Comparison of ENCODE assay signal across 8 cellular contexts in the genomic region with DNA sequence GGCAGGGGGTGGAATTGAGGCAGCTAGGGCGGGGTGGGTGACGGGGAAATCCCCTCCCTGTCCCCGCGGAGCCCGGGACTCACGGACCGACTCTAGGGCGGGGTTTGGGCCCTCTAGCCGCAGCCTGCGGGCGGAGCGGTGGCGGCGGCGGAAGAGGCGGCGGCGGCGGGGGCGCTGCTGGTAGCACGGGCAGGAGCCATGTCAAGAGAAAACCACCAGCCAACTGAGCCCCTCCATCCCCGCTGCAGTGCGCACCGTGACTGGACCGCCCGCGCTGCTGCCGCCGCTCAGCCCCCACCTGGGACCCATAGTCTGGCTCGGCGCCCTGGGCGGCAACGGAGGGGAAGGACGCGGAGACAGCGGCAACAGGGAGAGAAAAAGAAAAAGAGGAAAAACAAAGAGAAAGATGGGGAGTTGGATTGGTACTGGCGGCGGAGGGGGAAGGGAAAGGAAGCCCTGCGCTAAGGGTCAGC. TPM values are rescaled to one million over a fixed set of nuclear protein-coding genes. Genes with fewer than 3 reads are reported as not detected.
DNase-seq lines count a peak whose midpoint lies in the region; FAIRE-seq and TF ChIP-seq lines count a peak whose summit lies in the region.

No MANE protein-coding gene starts in this region.

- TF ChIP-seq CTCF in epithelial cell of esophagus (IDR thresholded peaks at IDR 0.05; ENCODE audit: insufficient read depth, low read depth, low read length, missing control alignments): no peak

- peak; percentile 21 for DNase-seq in A172 (ENCODE audit: low spot score)
- DNase-seq in GM18507 (ENCODE audit: extremely low spot score, insufficient read length, low read depth): no peak
- DNase-seq in NCI-H69 (lab: John Stamatoyannopoulos, UW): peak; percentile 70
- DNase-seq in activated T-cell treated with anti-CD3 and anti-CD28 coated beads for 24 hours (ENCODE audit: low read depth): peak; percentile 74
- DNase-seq in epithelial cell of esophagus (ENCODE audit: low read depth): peak; percentile 67
- DNase-seq in myocyte (ENCODE audit: low read depth): peak; percentile 69
- peak; percentile 68 to 81 for DNase-seq in stimulated activated CD8-positive, alpha-beta memory T cell treated with anti-CD3 and anti-CD28 coated beads, Interleukin-7, amount 100 ng/mL, for 4 hours (ENCODE audit: low read depth in 2 of 2)
- DNase-seq in NCI-H2107 treated with DMSO at 0.1 percent for 48 hours (lab: John Stamatoyannopoulos, UW; ENCODE audit: unreplicated experiment): no peak

- peak overlapping the region; percentile 99 for H3K4me3 ChIP-seq in epithelial cell of esophagus (ENCODE audit: low read length)

- FAIRE-seq in GM18507 (lab: Jason Lieb, UNC): peak; percentile 36

RNA-seq across cellular contexts. Expression of a gene that starts 1.2 kb away (rescaled TPM):
- 96.7 and 132 TPM in 2 replicates for total RNA-seq in A172 (2014; rRNA removed; shearing (Covaris generic))
- 120 and 146 TPM in 2 replicates for total RNA-seq in myocyte
- polyA plus RNA-seq in myocyte (2012): 86.9 TPM

RNA-seq across cellular contexts. Expression of a gene that starts 53.3 kb away (rescaled TPM):
- total RNA-seq in A172 (2014; rRNA removed; shearing (Covaris generic)): 10.2 and 15.0 TPM in 2 replicates
- 11.6 and 13.1 TPM in 2 replicates for total RNA-seq in myocyte
- 36.3 TPM for polyA plus RNA-seq in myocyte (2012)

RNA-seq across cellular contexts. Expression of a gene that starts 53.5 kb away (rescaled TPM):
- 32.8 and 35.7 TPM in 2 replicates for total RNA-seq in A172 (2014; rRNA removed; shearing (Covaris generic))
- 15.1 and 16.0 TPM in 2 replicates for total RNA-seq in myocyte
- polyA plus RNA-seq in myocyte (2012): 18.1 TPM

RNA-seq across cellular contexts. Expression of a gene that starts 54.6 kb away (rescaled TPM):
- 49.7 and 65.9 TPM in 2 replicates for total RNA-seq in A172 (2014; rRNA removed; shearing (Covaris generic))
- total RNA-seq in myocyte: 7.5 and 12.1 TPM in 2 replicates
- polyA plus RNA-seq in myocyte (2012): 6.6 TPM

Comparison
In these comparisons a context has a peak if more than half of its experiments do, and no peak if none do; other contexts are left out.
1. DNase-seq: peak in A172 (single experiment), NCI-H69 (single experiment), activated T-cell treated with anti-CD3 and anti-CD28 coated beads for 24 hours (single experiment), epithelial cell of esophagus (single experiment), myocyte (single experiment) and stimulated activated CD8-positive, alpha-beta memory T cell treated with anti-CD3 and anti-CD28 coated beads, Interleukin-7, amount 100 ng/mL, for 4 hours (2 of 2); none in GM18507 (single experiment) and NCI-H2107 treated with DMSO at 0.1 percent for 48 hours (single experiment).